8 cellular contexts compared by ENCODE assay signal in genomic region chr6:33417903-33418689, GRCh38. TPM values are rescaled to one million over a fixed set of nuclear protein-coding genes. Genes with fewer than 3 reads are reported as not detected.
DNase-seq lines count a peak whose midpoint lies in the region; ATAC-seq and TF ChIP-seq lines count a peak whose summit lies in the region.

TSS of gene CUTA (minus strand) at chr6:33418107. CDS start at chr6:33418000, 107 bp downstream.

- peaks cover 32 to 37% of the 10 kb centered on the region in 2 donors for H3K36me3 Mint-ChIP-seq in CD14-positive monocyte

- H3K27me3 Mint-ChIP-seq in CD14-positive monocyte (ENCODE audit: low read depth in 3 of 3): peaks cover 2 to 20% (median 16%) of the 10 kb centered on the region in 3 donors

- TF ChIP-seq RAD21 in liver (IDR thresholded peaks at IDR 0.05): no peak

- peaks cover 8 to 23% (median 16%) of the 10 kb centered on the region in 4 donors for H3K36me3 ChIP-seq in liver (ENCODE audit: control insufficient read depth in 4 of 4, insufficient read depth in 3 of 4, low read depth in 1 of 4, low read length in 3 of 4)

- no peaks in the 10 kb centered on the region for H3K27me3 ChIP-seq in liver (ENCODE audit: control insufficient read depth in 4 of 4, insufficient read depth in 4 of 4, low read length in 3 of 4)

- TF ChIP-seq CTCF in CD14-positive monocyte (IDR thresholded peaks at IDR 0.05) (peak; percentile 33), liver (IDR thresholded peaks at IDR 0.05; ENCODE audit: low read depth, low read length, missing input control) (peak; percentile 5)

- peak within 1 kb of the TSS; percentile 73 to 80 for H3K9ac ChIP-seq in liver (ENCODE audit: low read depth in 1 of 2, low read length in 2 of 2)

- peak within 1 kb of the TSS; percentile 95 to 98 (median 96) for H3K27ac Mint-ChIP-seq in CD14-positive monocyte

- intact Hi-C loops in CD14-positive monocyte (cut with micrococcal nuclease): loop anchor here in 1 of 2 donors (5.0 to 10.0 kb wide), 3 partner anchors 34 to 213 kb away; partner anchors contain the start of genes HSD17B8, RING1, RXRB and SLC39A7

- DNase-seq in CD14-positive monocyte (ENCODE audit: low spot score) (peak; percentile 99), NCI-H774 (lab: John Stamatoyannopoulos, UW) (peak; percentile 99), dermis microvascular lymphatic vessel endothelial cell (ENCODE audit: low read depth in 2 of 2) (peak; percentile 99 to 100)
- peak; percentile 97 to 99 for DNase-seq in activated CD4-positive, alpha-beta T cell treated with anti-CD3 and anti-CD28 coated beads, Interleukin-2, amount 50 U/mL, for 48 hours
- DNase-seq in stimulated activated CD4-positive, alpha-beta T cell treated with anti-CD3 and anti-CD28 coated beads, Interleukin-4, amount 100 ng/mL, for 4 hours: peak; percentile 95 to 100

- no peaks in the 10 kb centered on the region for H3K9me3 ChIP-seq in liver (ENCODE audit: control insufficient read depth in 4 of 4, low read length in 3 of 4)

- H3K9me3 Mint-ChIP-seq in CD14-positive monocyte: peaks cover 0 to 2% (median 0%) of the 10 kb centered on the region in 7 donors

- ATAC-seq in GM19372 (IDR thresholded peaks at IDR 0.05; ENCODE audit: low read depth, unreplicated experiment): peak; percentile 93
- ATAC-seq in HG03565 (IDR thresholded peaks at IDR 0.05; ENCODE audit: unreplicated experiment): peak; percentile 80

- peaks cover 10 to 31% (median 21%) of the 10 kb centered on the region in 4 donors for H3K4me1 ChIP-seq in liver (ENCODE audit: control insufficient read depth in 4 of 4, insufficient read depth in 4 of 4, low read length in 3 of 4)

- peak within 1 kb of the TSS; percentile 80 to 89 for H3K27ac ChIP-seq in liver (ENCODE audit: low read depth in 1 of 2, low read length in 2 of 2)

- peak within 1 kb of the TSS; percentile 68 to 82 (median 73) for H3K4me3 ChIP-seq in liver (ENCODE audit: low read depth in 1 of 3, low read length in 3 of 3)

- H3K4me3 Mint-ChIP-seq in CD14-positive monocyte: peak within 1 kb of the TSS; percentile 86 to 93

- H3K4me1 Mint-ChIP-seq in CD14-positive monocyte: peaks cover 44% of the 10 kb centered on the region

- under 1% methylated on average over 51 of the region's 51 CpGs for WGBS in liver

TF ChIP-seq in liver, 16 proteins besides CTCF, POLR2A, EP300 and RAD21:
- peak; percentile 68 to 73 for TF ChIP-seq RXRA (IDR thresholded peaks at IDR 0.05)
- peak; percentile 98 for TF ChIP-seq MAX (IDR thresholded peaks at IDR 0.05)
- TF ChIP-seq JUND (IDR thresholded peaks at IDR 0.05): peak; percentile 14 to 19
- TF ChIP-seq REST (IDR thresholded peaks at IDR 0.05): peak; percentile 34
- TF ChIP-seq EGR1 (IDR thresholded peaks at IDR 0.05; ENCODE audit: low read depth in 2 of 2): peak; percentile 22 to 67
- TF ChIP-seq TAF1 (conservative IDR thresholded peaks at IDR 0.05): no peak
- TF ChIP-seq HNF4G (IDR thresholded peaks at IDR 0.05): no peak
- peak; percentile 98 for TF ChIP-seq YY1 (IDR thresholded peaks at IDR 0.05)
- peak; percentile 35 for TF ChIP-seq NR2F2 (IDR thresholded peaks at IDR 0.05)
- no peak for TF ChIP-seq ATF3 (IDR thresholded peaks at IDR 0.05)
- TF ChIP-seq HNF4A (conservative IDR thresholded peaks at IDR 0.05): peak in 1 of 2 donors; percentile 30
- TF ChIP-seq FOXA2 (IDR thresholded peaks at IDR 0.05): no peak
- TF ChIP-seq ZBTB33 (IDR thresholded peaks at IDR 0.05): peak; percentile 75
- no peak for TF ChIP-seq FOXA1 (IDR thresholded peaks at IDR 0.05)
- peak; percentile 94 for TF ChIP-seq SP1 (IDR thresholded peaks at IDR 0.05)
- TF ChIP-seq GABPA (IDR thresholded peaks at IDR 0.05 in 1 of 2, conservative IDR thresholded peaks at IDR 0.05 in 1 of 2): peak; percentile 51 to 92

RNA-seq across cellular contexts. Expression of gene CUTA, which starts in this region (rescaled TPM):
- polyA plus RNA-seq in CD14-positive monocyte (100 to 1,000 TPM; 153 to 160 TPM), liver (100 to 1,000 TPM; 140 to 164 TPM)
- total RNA-seq in dermis microvascular lymphatic vessel endothelial cell (43.8 and 72.3 TPM in 2 replicates), liver (10 to 100 TPM; 33.1 to 46.0 TPM)

Comparison
In these comparisons a context has a peak if more than half of its experiments do, and no peak if none do; other contexts are left out.
1. Peak in every context shown above with its lines: DNase-seq, ATAC-seq, H3K4me3 ChIP-seq and H3K27ac ChIP-seq.